27 cellular contexts compared by ENCODE assay signal in genomic region chr16:9122342-9122741, GRCh38. TPM values are rescaled to one million over a fixed set of nuclear protein-coding genes. Genes with fewer than 3 reads are reported as not detected.
DNase-seq lines count a peak whose midpoint lies in the region; ATAC-seq lines count a peak whose summit lies in the region.
"Had no signal": no experiment of that assay in that cellular context is flagged by ENCODE, and none has a peak within 500 bp of the region (broad histone marks: within the 10 kb centered on the region; RNA-seq: fewer than 3 reads in every experiment).

No MANE protein-coding gene starts in this region.

- H3K27ac Mint-ChIP-seq in activated T-cell treated with anti-CD3 and anti-CD28 coated beads, Interleukin-2, amount 50 U/mL, for 24 hours = peak overlapping the region; percentile 71
- peak overlapping the region; percentile 69 for H3K27ac Mint-ChIP-seq in dendritic cell treated with granulocyte-macrophage colony-stimulating factor and Interleukin-4, amounts not matched to agents 40 ng/mL and 50 ng/mL, for 4 days
- H3K27ac Mint-ChIP-seq in stimulated activated effector memory CD8-positive, alpha-beta T cell treated with anti-CD3 and anti-CD28 coated beads, Interleukin-12 subunit alpha, Interleukin-12 subunit beta, amount 100 ng/mL, for 72 hours = peak overlapping the region; percentile 29
- H3K27ac Mint-ChIP-seq: activated T-helper 17 cell treated with anti-CD3 and anti-CD28 coated beads, Interleukin-2, amount 50 U/mL, for 72 hours; WTC11 had no signal

- H3K4me1 ChIP-seq in GM23248 (ENCODE audit: insufficient read depth) = peaks cover 40% of the 10 kb centered on the region
- H3K4me1 ChIP-seq: prostate gland had no signal

- H3F3A ChIP-seq in GM23248 (ENCODE audit: insufficient read depth) = peaks cover 58% of the 10 kb centered on the region

- 0 out of 2 replicates have a peak overlapping the region, but pooled peaks have one; percentile 3 for H3K27ac ChIP-seq in GM23248
- H3K27ac ChIP-seq: esophagus muscularis mucosa, prostate gland had no signal

- peaks cover 26% of the 10 kb centered on the region for H4K20me1 ChIP-seq in GM23248 (ENCODE audit: insufficient read depth)

- no peak overlapping the region for H2AFZ ChIP-seq in GM23248

- no peaks in the 10 kb centered on the region for H3K9me2 ChIP-seq in GM23248 (ENCODE audit: insufficient read depth)

- H3K9me3 ChIP-seq in GM23248 (ENCODE audit: low read depth) = no peaks in the 10 kb centered on the region
- H3K9me3 ChIP-seq: esophagus muscularis mucosa, gastrocnemius medialis, MG63, prostate gland, stomach had no signal

- no peak overlapping the region for H3K4me3 Mint-ChIP-seq in activated T-cell treated with anti-CD3 and anti-CD28 coated beads, Interleukin-2, amount 50 U/mL, for 24 hours
- H3K4me3 Mint-ChIP-seq in dendritic cell treated with granulocyte-macrophage colony-stimulating factor and Interleukin-4, amounts not matched to agents 40 ng/mL and 50 ng/mL, for 4 days = no peak overlapping the region
- H3K4me3 Mint-ChIP-seq in stimulated activated effector memory CD8-positive, alpha-beta T cell treated with anti-CD3 and anti-CD28 coated beads, Interleukin-12 subunit alpha, Interleukin-12 subunit beta, amount 100 ng/mL, for 72 hours = no peak overlapping the region
- H3K4me3 Mint-ChIP-seq: activated naive CD8-positive, alpha-beta T cell treated with anti-CD3 and anti-CD28 coated beads for 36 hours; activated T-helper 17 cell treated with anti-CD3 and anti-CD28 coated beads, Interleukin-2, amount 50 U/mL, for 72 hours; type B pancreatic cell; WTC11 had no signal

- 88 to 92% methylated on average over 5 of the region's 5 CpGs for WGBS in GM23248 (ENCODE audit: low coverage in 1 of 2, low lambda C conversion rate in 2 of 2, missing lambda C conversion rate in 2 of 2), 2 experiments

- peaks cover 85% of the 10 kb centered on the region for H3K36me3 Mint-ChIP-seq in activated T-cell treated with anti-CD3 and anti-CD28 coated beads, Interleukin-2, amount 50 U/mL, for 24 hours (ENCODE audit: low read depth)
- H3K36me3 Mint-ChIP-seq in dendritic cell treated with granulocyte-macrophage colony-stimulating factor and Interleukin-4, amounts not matched to agents 40 ng/mL and 50 ng/mL, for 4 days (ENCODE audit: low read depth) = peaks cover 84% of the 10 kb centered on the region
- peaks cover 84% of the 10 kb centered on the region for H3K36me3 Mint-ChIP-seq in stimulated activated effector memory CD8-positive, alpha-beta T cell treated with anti-CD3 and anti-CD28 coated beads, Interleukin-12 subunit alpha, Interleukin-12 subunit beta, amount 100 ng/mL, for 72 hours

- no peaks in the 10 kb centered on the region for H3K27me3 Mint-ChIP-seq in activated T-cell treated with anti-CD3 and anti-CD28 coated beads, Interleukin-2, amount 50 U/mL, for 24 hours
- H3K27me3 Mint-ChIP-seq in dendritic cell treated with granulocyte-macrophage colony-stimulating factor and Interleukin-4, amounts not matched to agents 40 ng/mL and 50 ng/mL, for 4 days = no peaks in the 10 kb centered on the region
- H3K27me3 Mint-ChIP-seq: activated naive CD8-positive, alpha-beta T cell treated with anti-CD3 and anti-CD28 coated beads for 36 hours; activated T-helper 17 cell treated with anti-CD3 and anti-CD28 coated beads, Interleukin-2, amount 50 U/mL, for 72 hours; type B pancreatic cell had no signal

- DNase-seq in activated T-cell treated with anti-CD3 and anti-CD28 coated beads, Interleukin-2, amount 50 U/mL, for 24 hours = no peak
- DNase-seq in activated T-cell treated with anti-CD3 and anti-CD28 coated beads for 4 hours = no peak
- no peak for DNase-seq in GM23248
- DNase-seq in stimulated activated effector memory CD8-positive, alpha-beta T cell treated with anti-CD3 and anti-CD28 coated beads, Interleukin-12 subunit alpha, Interleukin-12 subunit beta, amount 100 ng/mL, for 72 hours (ENCODE audit: low spot score in 2 of 2) = no peak
- DNase-seq in DMS 273 treated with DMSO at 0.1 percent for 48 hours (lab: John Stamatoyannopoulos, UW) = no peak
- no peak for DNase-seq in NCI-H2081 (lab: John Stamatoyannopoulos, UW)
- DNase-seq: activated naive CD8-positive, alpha-beta T cell treated with anti-CD3 and anti-CD28 coated beads for 36 hours; cerebellar nuclear complex; DMS79; effector CD4-positive, alpha-beta T cell; gastrocnemius medialis; hippocampal formation; MG63; NCI-H1417 treated with DMSO at 0.1 percent for 48 hours; NCI-H510A treated with DMSO at 0.1 percent for 48 hours; RPMI8226; stimulated activated CD4-positive, alpha-beta T cell treated with anti-CD3 and anti-CD28 coated beads, Interleukin-2, amount 100 ng/mL, for 48 hours; stomach; T1000 had no signal

- H3K4me2 ChIP-seq in GM23248 (ENCODE audit: unreplicated experiment) = no peak overlapping the region
- H3K4me2 ChIP-seq: smooth muscle cell had no signal

- H3K36me3 ChIP-seq in GM23248 (ENCODE audit: low read depth) = peaks cover 46% of the 10 kb centered on the region
- H3K36me3 ChIP-seq: gastrocnemius medialis, prostate gland had no signal

- no peak overlapping the region for H3K4me3 ChIP-seq in GM23248
- H3K4me3 ChIP-seq: esophagus muscularis mucosa, gastrocnemius medialis, MG63, prostate gland, smooth muscle cell, stomach had no signal

- in situ Hi-C loops in GM23248 (cut with MboI) = no loop called here

- H3K27me3 ChIP-seq in GM23248 (replicated peaks; ENCODE audit: insufficient read depth) = no peaks in the 10 kb centered on the region
- H3K27me3 ChIP-seq: esophagus muscularis mucosa, gastrocnemius medialis, MG63, stomach had no signal

- no peaks in the 10 kb centered on the region for H3K9me3 Mint-ChIP-seq in activated T-cell treated with anti-CD3 and anti-CD28 coated beads, Interleukin-2, amount 50 U/mL, for 24 hours
- no peaks in the 10 kb centered on the region for H3K9me3 Mint-ChIP-seq in dendritic cell treated with granulocyte-macrophage colony-stimulating factor and Interleukin-4, amounts not matched to agents 40 ng/mL and 50 ng/mL, for 4 days
- H3K9me3 Mint-ChIP-seq in stimulated activated effector memory CD8-positive, alpha-beta T cell treated with anti-CD3 and anti-CD28 coated beads, Interleukin-12 subunit alpha, Interleukin-12 subunit beta, amount 100 ng/mL, for 72 hours = no peaks in the 10 kb centered on the region
- H3K9me3 Mint-ChIP-seq: activated naive CD8-positive, alpha-beta T cell treated with anti-CD3 and anti-CD28 coated beads for 36 hours; activated T-helper 17 cell treated with anti-CD3 and anti-CD28 coated beads, Interleukin-2, amount 50 U/mL, for 72 hours; type B pancreatic cell; WTC11 had no signal

- no peak overlapping the region for H3K9ac ChIP-seq in GM23248

- intact Hi-C loops in dendritic cell treated with granulocyte-macrophage colony-stimulating factor and Interleukin-4, amounts not matched to agents 40 ng/mL and 50 ng/mL, for 4 days (cut with micrococcal nuclease) = no loop called here

- H3K4me1 Mint-ChIP-seq in activated T-cell treated with anti-CD3 and anti-CD28 coated beads, Interleukin-2, amount 50 U/mL, for 24 hours (ENCODE audit: low read depth) = peaks cover 88% of the 10 kb centered on the region
- peaks cover 73% of the 10 kb centered on the region for H3K4me1 Mint-ChIP-seq in dendritic cell treated with granulocyte-macrophage colony-stimulating factor and Interleukin-4, amounts not matched to agents 40 ng/mL and 50 ng/mL, for 4 days (ENCODE audit: low read depth)
- H3K4me1 Mint-ChIP-seq in stimulated activated effector memory CD8-positive, alpha-beta T cell treated with anti-CD3 and anti-CD28 coated beads, Interleukin-12 subunit alpha, Interleukin-12 subunit beta, amount 100 ng/mL, for 72 hours = peaks cover 49% of the 10 kb centered on the region

- ATAC-seq in stimulated activated effector memory CD8-positive, alpha-beta T cell treated with anti-CD3 and anti-CD28 coated beads, Interleukin-12 subunit alpha, Interleukin-12 subunit beta, amount 100 ng/mL, for 72 hours = no peak
- no peak for ATAC-seq in HG03135 (IDR thresholded peaks at IDR 0.05; ENCODE audit: unreplicated experiment)
- ATAC-seq: activated T-helper 17 cell treated with anti-CD3 and anti-CD28 coated beads, Interleukin-2, amount 50 U/mL, for 72 hours; gastrocnemius medialis; WTC11 had no signal

- peaks cover 95% of the 10 kb centered on the region for H3K79me2 ChIP-seq in GM23248 (ENCODE audit: insufficient read depth)

RNA-seq across cellular contexts. Expression of gene HAPSTR1, which starts 30.9 kb away (rescaled TPM):
- total RNA-seq in GM23248 (2014; rRNA removed; shearing (Covaris generic)) = 79.2 and 85.5 TPM in 2 replicates
- polyA plus RNA-seq in GM23248 (2016; fragmentation: Nextera tagmentation; extraction: Ambion mirVana) = 11.7 and 12.0 TPM in 2 replicates
